ENCODE assay signal across 16 cellular contexts in the genomic region with DNA sequence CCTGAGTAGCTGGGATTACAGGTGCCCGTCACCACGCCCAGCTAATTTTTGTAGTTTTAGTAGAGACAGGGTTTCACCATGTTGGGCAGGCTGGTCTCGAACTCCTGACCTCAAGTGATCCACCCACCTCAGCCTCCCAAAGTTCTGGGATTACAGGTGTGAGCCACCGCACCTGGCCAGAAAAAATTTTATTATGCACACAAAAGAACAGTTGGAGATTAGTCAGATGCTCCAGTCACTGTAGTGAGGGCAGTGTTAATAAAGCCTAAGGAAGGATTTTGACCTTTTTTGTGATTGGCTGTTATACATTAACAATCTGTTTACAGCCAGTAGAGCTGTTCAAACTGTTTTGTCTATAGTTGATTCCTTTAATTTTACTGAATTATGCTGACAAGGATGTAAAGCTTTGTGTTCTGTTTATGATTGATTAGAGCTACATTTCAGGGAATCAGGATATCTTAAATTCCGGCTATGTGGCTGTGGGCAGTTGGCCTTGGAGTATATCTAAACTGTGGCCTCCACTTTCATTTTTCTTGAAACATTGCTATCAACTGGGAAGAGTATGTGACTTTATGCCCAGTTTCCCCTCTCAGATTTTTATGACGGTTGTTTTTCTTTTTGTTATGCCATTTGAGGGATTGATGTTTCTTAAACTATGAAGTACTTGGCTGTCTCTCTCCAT. TPM values are rescaled to one million over a fixed set of nuclear protein-coding genes. Genes with fewer than 3 reads are reported as not detected.
A peak's percentile ranks its signal among the peaks of the same experiment; 100 is the strongest.
DNase-seq lines count a peak whose midpoint lies in the region; ATAC-seq, FAIRE-seq and TF ChIP-seq lines count a peak whose summit lies in the region.
"Had no signal": no experiment of that assay in that cellular context is flagged by ENCODE, and none has a peak within 500 bp of the region (broad histone marks: within the 10 kb centered on the region; RNA-seq: fewer than 3 reads in every experiment).

No MANE protein-coding gene starts in this region.

- in situ Hi-C loops in K562 (cut with MboI) = no loop called here

- no TSS peak for BruUV-seq in K562 (replicated peaks; lab: Mats Ljungman, UMichigan)

- FAIRE-seq in K562 (lab: Jason Lieb, UNC) = no peak
- FAIRE-seq: pancreas had no signal

- H3K9me3 ChIP-seq in K562 (replicated peaks; ENCODE audit: control insufficient read depth, insufficient read depth, low read depth, low read length) (no peaks in the 10 kb centered on the region), smooth muscle cell (replicated peaks; ENCODE audit: low read depth) (no peaks in the 10 kb centered on the region)
- H3K9me3 ChIP-seq: breast epithelium, pancreas, tibial artery had no signal

- DNase-seq in K562 (ENCODE audit: extremely low read depth in 1 of 4, low spot score in 3 of 4) = no peak
- no peak for DNase-seq in smooth muscle cell (lab: John Stamatoyannopoulos, UW; ENCODE audit: unreplicated experiment)
- DNase-seq in NCI-H524 treated with DMSO at 0.1 percent for 48 hours (lab: John Stamatoyannopoulos, UW) = no peak
- DNase-seq: activated CD8-positive, alpha-beta memory T cell treated with anti-CD3 and anti-CD28 coated beads, Interleukin-2, amount 10 ng/mL, durations not matched to agents 7 days and 5 days; activated naive CD4-positive, alpha-beta T cell; CD4-positive, CD25-positive, alpha-beta regulatory T cell; effector memory CD8-positive, alpha-beta T cell; foreskin melanocyte; NCI-H1048; NCI-H2171; pancreas; stimulated activated CD4-positive, alpha-beta T cell treated with anti-CD3 and anti-CD28 coated beads, Interleukin-15, amount 100 ng/mL, for 24 hours; tibial artery; WERI-Rb-1 had no signal

- TF ChIP-seq EP300 in K562 (IDR thresholded peaks at IDR 0.05; ENCODE audit: low read length) = no peak

- TF ChIP-seq POLR2A in K562 (conservative IDR thresholded peaks at IDR 0.05) = no peak

- H3K27ac ChIP-seq in K562 (ENCODE audit: extremely low read depth, low read depth, low read length) = no peak overlapping the region
- peak overlapping the region; percentile 91 for H3K27ac ChIP-seq in smooth muscle cell (ENCODE audit: low read depth)
- H3K27ac ChIP-seq: breast epithelium, pancreas, tibial artery, WERI-Rb-1 had no signal

- H3F3A ChIP-seq in smooth muscle cell (ENCODE audit: low read depth) = no peaks in the 10 kb centered on the region

- H3K36me3 ChIP-seq in K562 (ENCODE audit: control insufficient read depth, insufficient read depth, low read length) = no peaks in the 10 kb centered on the region
- no peaks in the 10 kb centered on the region for H3K36me3 ChIP-seq in smooth muscle cell (ENCODE audit: low read depth)
- H3K36me3 ChIP-seq: breast epithelium, pancreas, tibial artery, WERI-Rb-1 had no signal

- H3K9ac ChIP-seq in K562 (ENCODE audit: insufficient read depth in 1 of 2, low read depth in 2 of 2, low read length in 2 of 2) = no peak overlapping the region
- peak overlapping the region; percentile 74 for H3K9ac ChIP-seq in smooth muscle cell (ENCODE audit: low read depth)

- H3K27me3 ChIP-seq in K562 (ENCODE audit: control insufficient read depth in 2 of 2, insufficient read depth in 2 of 2, low read length in 2 of 2) (no peaks in the 10 kb centered on the region), smooth muscle cell (ENCODE audit: low read depth) (no peaks in the 10 kb centered on the region)
- H3K27me3 ChIP-seq: breast epithelium, pancreas, tibial artery had no signal

- H2AFZ ChIP-seq in K562 (ENCODE audit: low read depth, low read length) = no peak overlapping the region
- no peak overlapping the region for H2AFZ ChIP-seq in smooth muscle cell (ENCODE audit: low read depth)

- H3K4me1 ChIP-seq in K562 (replicated peaks in 1 of 2; ENCODE audit: control insufficient read depth in 2 of 2, insufficient read depth in 2 of 2, low read length in 2 of 2) (no peaks in the 10 kb centered on the region), smooth muscle cell (ENCODE audit: low read depth) (no peaks in the 10 kb centered on the region)
- H3K4me1 ChIP-seq: breast epithelium, pancreas, tibial artery had no signal

- H4K20me1 ChIP-seq in K562 (replicated peaks; ENCODE audit: control insufficient read depth, insufficient read depth, low read length) (no peaks in the 10 kb centered on the region), smooth muscle cell (ENCODE audit: low read depth) (no peaks in the 10 kb centered on the region)

- POLR2A ChIA-PET in K562 (lab: Yijun Ruan, JAX) = interaction anchor here (0.6 to 1.5 kb wide), 4 partner anchors 11 to 105 kb away, joined by 3 read pairs; a partner anchor contains a TSS

- 76% methylated on average over 6 of the region's 6 CpGs for WGBS in K562 (ENCODE audit: insufficient coverage, low coverage, missing lambda C conversion rate)
- WGBS in smooth muscle cell (ENCODE audit: low lambda C conversion rate) = 93% methylated on average over 6 of the region's 6 CpGs

- H3K4me3 ChIP-seq in K562 (no peak overlapping the region), smooth muscle cell (no peak overlapping the region)
- H3K4me3 ChIP-seq: breast epithelium, pancreas, tibial artery had no signal

- TF ChIP-seq CTCF in K562 (IDR thresholded peaks at IDR 0.05 in 2 of 3, conservative IDR thresholded peaks at IDR 0.05 in 1 of 3; ENCODE audit: insufficient read depth in 2 of 3, low read depth in 1 of 3, low read length in 3 of 3) = no peak
- no peak for TF ChIP-seq CTCF in smooth muscle cell (IDR thresholded peaks at IDR 0.05; ENCODE audit: borderline replicate concordance, insufficient read depth, poor library complexity, severe bottlenecking)

- H3K79me2 ChIP-seq in K562 (ENCODE audit: control insufficient read depth, insufficient read depth, low read length) (no peaks in the 10 kb centered on the region), smooth muscle cell (ENCODE audit: low read depth) (no peaks in the 10 kb centered on the region)

- CTCF ChIA-PET in K562 (lab: Yijun Ruan, JAX; ENCODE audit: low intra/inter-chr PET ratio) = no interaction called here

- no peak overlapping the region for H3K4me2 ChIP-seq in K562 (ENCODE audit: insufficient read depth, low read length)
- H3K4me2 ChIP-seq in smooth muscle cell = peak overlapping the region; percentile 12

- ATAC-seq in K562 (no peak), GM18861 (IDR thresholded peaks at IDR 0.05; ENCODE audit: unreplicated experiment) (no peak)
- ATAC-seq: activated CD8-positive, alpha-beta memory T cell treated with anti-CD3 and anti-CD28 coated beads, Interleukin-2, amount 10 ng/mL, durations not matched to agents 7 days and 5 days; effector memory CD8-positive, alpha-beta T cell had no signal

- no peak for TF ChIP-seq RAD21 in K562 (CRISPR knock-in tag; conservative IDR thresholded peaks at IDR 0.05 in 1 of 2, IDR thresholded peaks at IDR 0.05 in 1 of 2)

- intact Hi-C loops in K562 (cut with micrococcal nuclease) = no loop called here

- H3K9me1 ChIP-seq in K562 (ENCODE audit: control insufficient read depth, insufficient read depth, low read length) = no peaks in the 10 kb centered on the region

RNA-seq across cellular contexts. Expression of a gene that starts 9.9 kb away (rescaled TPM):
- total RNA-seq in K562 (2011; cell fraction: chromatin; rRNA removed; ENCODE audit: low replicate concordance) = 3.7 and 6.4 TPM in 2 replicates
- 4.2 and 5.5 TPM in 2 replicates for total RNA-seq in K562 (2011; cell fraction: nucleolus; rRNA removed)
- 3.1 and 3.6 TPM in 2 replicates for total RNA-seq in K562 (2011; cell fraction: nucleoplasm; rRNA removed)
- total RNA-seq in K562 (2014; rRNA removed) (2.4 and 2.7 TPM in 2 replicates), K562 (2014; rRNA removed; fragmentation: Illumina TruSeq; extraction: Trizol) (2.6 and 2.8 TPM in 2 replicates), K562 (2015; rRNA removed; fragmentation: Illumina TruSeq; extraction: Trizol) (3.6 and 4.0 TPM in 2 replicates), K562 (2021) (2.5 and 2.9 TPM in 2 replicates), smooth muscle cell (4.9 and 6.5 TPM in 2 replicates)
- polyA plus RNA-seq in K562 (2011; rRNA removed) (4.3 and 5.4 TPM in 2 replicates), K562 (2014; fragmentation: Illumina TruSeq; extraction: Trizol) (2.6 and 3.0 TPM in 2 replicates), K562 (2014; fragmentation: Nextera tagmentation; extraction: Ambion mirVana) (1 to 10 TPM; 1.7 to 1.8 TPM), K562 (2014; rRNA removed) (1.8 and 3.7 TPM in 2 replicates), smooth muscle cell (1.4 and 2.1 TPM in 2 replicates)
- polyA plus RNA-seq in K562 (2011; cell fraction: cytosol; rRNA removed) = 4.5 and 4.6 TPM in 2 replicates
- polyA plus RNA-seq in K562 (2011; cell fraction: nucleus; rRNA removed) = 3.4 and 3.6 TPM in 2 replicates
- 2.2 and 3.5 TPM in 2 replicates for polyA plus RNA-seq in K562 (2012)
- polyA minus RNA-seq in K562 (2011; rRNA and poly(A)+ RNA removed) = 7.4 and 7.9 TPM in 2 replicates
- 3.4 and 4.7 TPM in 2 replicates for polyA minus RNA-seq in K562 (2011; cell fraction: cytosol; rRNA and poly(A)+ RNA removed)
- polyA minus RNA-seq in K562 (2011; cell fraction: nucleus; rRNA and poly(A)+ RNA removed) = 0.81 and 3.1 TPM in 2 replicates

RNA-seq across cellular contexts. Expression of a gene that starts 10.1 kb away (rescaled TPM):
- total RNA-seq in K562 (2011; cell fraction: chromatin; rRNA removed; ENCODE audit: low replicate concordance) = 26.4 and 48.0 TPM in 2 replicates
- total RNA-seq in K562 (2011; cell fraction: nucleolus; rRNA removed) = 49.1 and 51.5 TPM in 2 replicates
- 48.7 and 49.7 TPM in 2 replicates for total RNA-seq in K562 (2011; cell fraction: nucleoplasm; rRNA removed)
- total RNA-seq in K562 (2014; rRNA removed) = 36.7 and 49.8 TPM in 2 replicates
- total RNA-seq in K562 (2014; rRNA removed; fragmentation: Illumina TruSeq; extraction: Trizol) = 11.9 and 13.0 TPM in 2 replicates
- total RNA-seq in K562 (2015; rRNA removed; fragmentation: Illumina TruSeq; extraction: Trizol) = 18.3 and 20.3 TPM in 2 replicates
- 24.5 and 28.5 TPM in 2 replicates for total RNA-seq in K562 (2021)
- 34.9 and 48.0 TPM in 2 replicates for polyA plus RNA-seq in K562 (2011; rRNA removed)
- polyA plus RNA-seq in K562 (2011; cell fraction: cytosol; rRNA removed) = 75.9 and 83.3 TPM in 2 replicates
- polyA plus RNA-seq in K562 (2011; cell fraction: nucleus; rRNA removed) = 61.2 and 65.3 TPM in 2 replicates
- polyA plus RNA-seq in K562 (2012) = 25.1 and 57.1 TPM in 2 replicates
- 20.7 and 25.8 TPM in 2 replicates for polyA plus RNA-seq in K562 (2014; fragmentation: Illumina TruSeq; extraction: Trizol)
- 10 to 100 TPM in 1 of 2 experiments, 1 to 10 TPM in 1; 8.2 to 14.9 TPM for polyA plus RNA-seq in K562 (2014; fragmentation: Nextera tagmentation; extraction: Ambion mirVana)
- polyA plus RNA-seq in K562 (2014; rRNA removed) = 46.7 and 49.5 TPM in 2 replicates
- 16.0 and 16.3 TPM in 2 replicates for polyA minus RNA-seq in K562 (2011; rRNA and poly(A)+ RNA removed)
- 17.0 and 19.4 TPM in 2 replicates for polyA minus RNA-seq in K562 (2011; cell fraction: cytosol; rRNA and poly(A)+ RNA removed)
- 22.6 and 28.4 TPM in 2 replicates for polyA minus RNA-seq in K562 (2011; cell fraction: nucleus; rRNA and poly(A)+ RNA removed)
- 30.2 and 31.9 TPM in 2 replicates for total RNA-seq in smooth muscle cell
- polyA plus RNA-seq in smooth muscle cell = 32.6 and 43.8 TPM in 2 replicates

RNA-seq across cellular contexts. Expression of a gene that starts 13.8 kb away (rescaled TPM):
- 14.3 and 28.8 TPM in 2 replicates for total RNA-seq in K562 (2011; cell fraction: chromatin; rRNA removed; ENCODE audit: low replicate concordance)
- total RNA-seq in K562 (2011; cell fraction: nucleolus; rRNA removed) = 16.2 and 16.7 TPM in 2 replicates
- total RNA-seq in K562 (2011; cell fraction: nucleoplasm; rRNA removed) = 19.3 and 20.7 TPM in 2 replicates
- total RNA-seq in K562 (2014; rRNA removed) (11.6 and 14.1 TPM in 2 replicates), K562 (2014; rRNA removed; fragmentation: Illumina TruSeq; extraction: Trizol) (9.0 and 9.5 TPM in 2 replicates), K562 (2015; rRNA removed; fragmentation: Illumina TruSeq; extraction: Trizol) (11.2 and 11.7 TPM in 2 replicates), K562 (2021) (13.8 and 15.6 TPM in 2 replicates), smooth muscle cell (10.5 and 12.2 TPM in 2 replicates)
- polyA plus RNA-seq in K562 (2011; rRNA removed) (7.4 and 12.1 TPM in 2 replicates), K562 (2014; fragmentation: Illumina TruSeq; extraction: Trizol) (13.7 and 14.7 TPM in 2 replicates), K562 (2014; fragmentation: Nextera tagmentation; extraction: Ambion mirVana) (1 to 10 TPM; 2.5 to 3.1 TPM), K562 (2014; rRNA removed) (7.0 and 7.3 TPM in 2 replicates), smooth muscle cell (5.7 and 6.7 TPM in 2 replicates)
- 14.1 and 15.5 TPM in 2 replicates for polyA plus RNA-seq in K562 (2011; cell fraction: cytosol; rRNA removed)
- polyA plus RNA-seq in K562 (2011; cell fraction: nucleus; rRNA removed) = 21.0 and 32.5 TPM in 2 replicates
- 10.9 and 13.6 TPM in 2 replicates for polyA plus RNA-seq in K562 (2012)
- 18.4 and 23.1 TPM in 2 replicates for polyA minus RNA-seq in K562 (2011; rRNA and poly(A)+ RNA removed)
- 16.7 and 17.3 TPM in 2 replicates for polyA minus RNA-seq in K562 (2011; cell fraction: cytosol; rRNA and poly(A)+ RNA removed)
- polyA minus RNA-seq in K562 (2011; cell fraction: nucleus; rRNA and poly(A)+ RNA removed) = 7.1 and 12.0 TPM in 2 replicates

RNA-seq across cellular contexts. Expression of a gene that starts 20.2 kb away (rescaled TPM):
- total RNA-seq in K562 (2011; cell fraction: chromatin; rRNA removed; ENCODE audit: low replicate concordance) = 1.9 TPM in 1 of 2 replicates, not detected in the other
- 1.6 and 2.2 TPM in 2 replicates for total RNA-seq in K562 (2011; cell fraction: nucleolus; rRNA removed)
- 1.2 and 1.6 TPM in 2 replicates for total RNA-seq in K562 (2011; cell fraction: nucleoplasm; rRNA removed)
- total RNA-seq in K562 (2014; rRNA removed) (0.68 and 1.4 TPM in 2 replicates), K562 (2014; rRNA removed; fragmentation: Illumina TruSeq; extraction: Trizol) (not detected in 2 replicates), K562 (2015; rRNA removed; fragmentation: Illumina TruSeq; extraction: Trizol) (0.22 and 0.45 TPM in 2 replicates), K562 (2021) (0.49 and 0.95 TPM in 2 replicates), smooth muscle cell (0.54 and 1.2 TPM in 2 replicates)
- polyA plus RNA-seq in K562 (2011; rRNA removed) (0.21 and 0.53 TPM in 2 replicates), K562 (2014; fragmentation: Illumina TruSeq; extraction: Trizol) (0.39 and 0.42 TPM in 2 replicates), K562 (2014; fragmentation: Nextera tagmentation; extraction: Ambion mirVana) (not detected), K562 (2014; rRNA removed) (0.63 and 0.73 TPM in 2 replicates), smooth muscle cell (0.43 TPM in 1 of 2 replicates, not detected in the other)
- 0.38 and 0.48 TPM in 2 replicates for polyA plus RNA-seq in K562 (2011; cell fraction: cytosol; rRNA removed)
- 1.3 and 1.8 TPM in 2 replicates for polyA plus RNA-seq in K562 (2011; cell fraction: nucleus; rRNA removed)
- 0.57 and 0.84 TPM in 2 replicates for polyA plus RNA-seq in K562 (2012)
- polyA minus RNA-seq in K562 (2011; rRNA and poly(A)+ RNA removed) = not detected in 2 replicates
- polyA minus RNA-seq in K562 (2011; cell fraction: cytosol; rRNA and poly(A)+ RNA removed) = not detected in 2 replicates
- polyA minus RNA-seq in K562 (2011; cell fraction: nucleus; rRNA and poly(A)+ RNA removed) = 0.67 TPM in 1 of 2 replicates, not detected in the other
- polyA plus RNA-seq: CD4-positive, CD25-positive, alpha-beta regulatory T cell had no signal

RNA-seq across cellular contexts. Expression of a gene that starts 23.7 kb away (rescaled TPM):
- 0.69 and 3.4 TPM in 2 replicates for total RNA-seq in K562 (2011; cell fraction: chromatin; rRNA removed; ENCODE audit: low replicate concordance)
- total RNA-seq in K562 (2011; cell fraction: nucleolus; rRNA removed) = 3.7 and 4.2 TPM in 2 replicates
- 1.5 and 1.8 TPM in 2 replicates for total RNA-seq in K562 (2011; cell fraction: nucleoplasm; rRNA removed)
- total RNA-seq in K562 (2014; rRNA removed) (1.5 and 1.7 TPM in 2 replicates), K562 (2014; rRNA removed; fragmentation: Illumina TruSeq; extraction: Trizol) (not detected in 2 replicates), K562 (2015; rRNA removed; fragmentation: Illumina TruSeq; extraction: Trizol) (0.54 and 0.72 TPM in 2 replicates), K562 (2021) (1.2 and 1.9 TPM in 2 replicates), smooth muscle cell (0.31 and 3.3 TPM in 2 replicates)
- polyA plus RNA-seq in K562 (2011; rRNA removed) (0.22 and 0.83 TPM in 2 replicates), K562 (2014; fragmentation: Illumina TruSeq; extraction: Trizol) (0.46 and 0.61 TPM in 2 replicates), K562 (2014; fragmentation: Nextera tagmentation; extraction: Ambion mirVana) (under 1 TPM; 0.30 to 0.32 TPM), K562 (2014; rRNA removed) (1.0 and 1.1 TPM in 2 replicates), smooth muscle cell (3.7 and 4.7 TPM in 2 replicates)
- 0.59 and 1.2 TPM in 2 replicates for polyA plus RNA-seq in K562 (2011; cell fraction: cytosol; rRNA removed)
- 1.7 and 2.3 TPM in 2 replicates for polyA plus RNA-seq in K562 (2011; cell fraction: nucleus; rRNA removed)
- polyA plus RNA-seq in K562 (2012) = 0.81 and 2.2 TPM in 2 replicates
- polyA minus RNA-seq in K562 (2011; rRNA and poly(A)+ RNA removed) = 0.72 TPM in 1 of 2 replicates, not detected in the other
- polyA minus RNA-seq in K562 (2011; cell fraction: cytosol; rRNA and poly(A)+ RNA removed) = not detected in 2 replicates
- polyA minus RNA-seq in K562 (2011; cell fraction: nucleus; rRNA and poly(A)+ RNA removed) = 2.3 and 3.1 TPM in 2 replicates
